31 cellular contexts compared by ENCODE assay signal in the genomic region with DNA sequence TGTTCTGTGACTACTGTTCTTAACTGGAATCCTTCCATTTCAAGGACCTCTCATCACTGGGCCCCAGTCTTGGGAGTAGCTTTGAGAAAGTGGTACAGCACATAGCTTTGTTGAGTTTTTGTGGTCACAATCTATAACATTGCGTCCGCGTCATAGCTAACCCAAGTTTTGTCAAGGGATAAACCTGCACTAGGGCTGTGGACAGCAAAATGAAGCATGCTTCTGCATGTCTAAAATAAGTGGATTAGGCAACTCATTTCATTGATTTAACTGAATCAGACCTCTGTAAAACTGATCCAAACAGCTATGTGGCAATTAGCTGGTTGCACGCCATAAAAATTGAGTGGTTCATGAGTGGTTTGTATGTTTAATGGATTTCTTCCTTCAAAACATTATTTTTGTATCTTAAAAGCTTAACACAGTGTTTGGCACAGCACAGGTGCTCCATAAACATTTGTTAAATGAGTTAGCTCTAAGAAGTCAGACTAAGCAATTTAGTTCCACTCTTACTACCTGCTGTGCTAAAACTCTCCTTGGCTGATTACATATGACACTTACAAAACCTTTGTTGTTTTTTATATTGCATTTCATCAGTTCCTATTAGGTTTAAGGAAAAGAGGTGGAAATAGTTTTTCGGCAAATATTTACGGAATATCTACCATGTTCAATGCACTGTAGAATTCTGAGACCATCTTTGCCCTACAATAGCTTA.
DNase-seq lines count a peak whose midpoint lies in the region; ATAC-seq, FAIRE-seq and TF ChIP-seq lines count a peak whose summit lies in the region.
"Had no signal": no experiment of that assay in that cellular context is flagged by ENCODE, and none has a peak within 500 bp of the region (broad histone marks: within the 10 kb centered on the region; RNA-seq: fewer than 3 reads in every experiment).

No MANE protein-coding gene starts in this region.

- H3K79me2 ChIP-seq in HepG2 (ENCODE audit: insufficient read depth, low read length), result no peaks in the 10 kb centered on the region

- H4K20me1 ChIP-seq in HepG2 (ENCODE audit: insufficient read depth, low read length), result no peaks in the 10 kb centered on the region
- H4K20me1 ChIP-seq: BLaER1 had no signal

- no peak for TF ChIP-seq CTCF in liver (IDR thresholded peaks at IDR 0.05; ENCODE audit: low read depth, low read length, missing input control)
- TF ChIP-seq CTCF in HepG2 (CRISPR knock-in tag; IDR thresholded peaks at IDR 0.05), result no peak
- no peak for TF ChIP-seq CTCF in RWPE2 (IDR thresholded peaks at IDR 0.05; ENCODE audit: poor library complexity, severe bottlenecking)
- no peak for TF ChIP-seq CTCF in progenitor cell of endocrine pancreas (IDR thresholded peaks at IDR 0.05; ENCODE audit: unreplicated experiment)

- H3K27ac ChIP-seq in liver (ENCODE audit: low read depth in 1 of 2, low read length in 2 of 2) (peak overlapping the region; percentile 33 to 51), HepG2 (ENCODE audit: extremely low read length, insufficient read depth, low read length) (no peak overlapping the region), RWPE2 (ENCODE audit: poor library complexity, severe bottlenecking) (peak overlapping the region; percentile 26)
- H3K27ac ChIP-seq: A549, BLaER1, body of pancreas, colonic mucosa, esophagus squamous epithelium, neutrophil, PC-9, SJCRH30 had no signal

- CTCF ChIA-PET in HepG2 (lab: Yijun Ruan, JAX; ENCODE audit: low intra/inter-chr PET ratio, low total read pairs), result no interaction called here

- ATAC-seq in HepG2 (no peak), RWPE2 (ENCODE audit: low read depth) (peak; percentile 91)
- ATAC-seq: A549; activated CD4-positive, CD25-positive, alpha-beta regulatory T cell treated with anti-CD3 and anti-CD28 coated beads, Interleukin-2, amount 50 U/mL, for 24 hours; activated naive CD8-positive, alpha-beta T cell treated with anti-CD3 and anti-CD28 coated beads, Interleukin-2, amount 50 U/mL, for 24 hours; body of pancreas; effector memory CD8-positive, alpha-beta T cell; T-cell had no signal

- H3K4me1 ChIP-seq in liver (ENCODE audit: control insufficient read depth in 4 of 4, insufficient read depth in 4 of 4, low read length in 3 of 4), result peaks cover 3 to 19% (median 15%) of the 10 kb centered on the region in 4 donors
- H3K4me1 ChIP-seq in HepG2 (ENCODE audit: insufficient read depth, low read length), result no peaks in the 10 kb centered on the region
- peaks cover 11% of the 10 kb centered on the region for H3K4me1 ChIP-seq in RWPE2 (ENCODE audit: insufficient read depth, poor library complexity, severe bottlenecking)
- H3K4me1 ChIP-seq: A549, BLaER1, body of pancreas, colonic mucosa, SJCRH30 had no signal

- no peak overlapping the region for H3K4me3 ChIP-seq in liver (ENCODE audit: low read depth in 1 of 3, low read length in 3 of 3)
- no peak overlapping the region for H3K4me3 ChIP-seq in HepG2 (replicated peaks in 1 of 3; ENCODE audit: insufficient read depth in 1 of 3, low read depth in 2 of 3, low read length in 3 of 3)
- no peak overlapping the region for H3K4me3 ChIP-seq in RWPE2 (ENCODE audit: severe bottlenecking)
- H3K4me3 ChIP-seq: A549, BLaER1, body of pancreas, colonic mucosa, esophagus squamous epithelium, PC-9, SJCRH30 had no signal

- no peak overlapping the region for H3K4me3 Mint-ChIP-seq in progenitor cell of endocrine pancreas (ENCODE audit: low read depth)
- H3K4me3 Mint-ChIP-seq: activated naive CD8-positive, alpha-beta T cell treated with anti-CD3 and anti-CD28 coated beads, Interleukin-2, amount 50 U/mL, for 24 hours; activated T-cell treated with anti-CD3 and anti-CD28 coated beads, Interleukin-2, amount 50 U/mL, for 24 hours; effector memory CD8-positive, alpha-beta T cell; T-cell had no signal

- no peak overlapping the region for H3K27ac Mint-ChIP-seq in progenitor cell of endocrine pancreas
- H3K27ac Mint-ChIP-seq: activated naive CD8-positive, alpha-beta T cell treated with anti-CD3 and anti-CD28 coated beads, Interleukin-2, amount 50 U/mL, for 24 hours; activated T-cell treated with anti-CD3 and anti-CD28 coated beads, Interleukin-2, amount 50 U/mL, for 24 hours; effector memory CD8-positive, alpha-beta T cell; T-cell had no signal

- peaks cover 3% of the 10 kb centered on the region for H3K9me3 Mint-ChIP-seq in progenitor cell of endocrine pancreas (ENCODE audit: low read depth)
- H3K9me3 Mint-ChIP-seq: activated naive CD8-positive, alpha-beta T cell treated with anti-CD3 and anti-CD28 coated beads, Interleukin-2, amount 50 U/mL, for 24 hours; activated T-cell treated with anti-CD3 and anti-CD28 coated beads, Interleukin-2, amount 50 U/mL, for 24 hours had no signal

- in situ Hi-C loops in HepG2 (cut with HindIII; ENCODE audit: extremely low pct_ligation_motif_present, low pct_unique_long_range_greater_than_20kb), result no loop called here

- H3K36me3 Mint-ChIP-seq in progenitor cell of endocrine pancreas (ENCODE audit: insufficient read depth), result no peaks in the 10 kb centered on the region
- H3K36me3 Mint-ChIP-seq: T-cell had no signal

- TF ChIP-seq RAD21 in liver (IDR thresholded peaks at IDR 0.05), result peak; percentile 21 to 44
- TF ChIP-seq RAD21 in HepG2 (CRISPR knock-in tag; IDR thresholded peaks at IDR 0.05), result no peak

- H3K9ac ChIP-seq in liver (ENCODE audit: low read depth in 1 of 2, low read length in 2 of 2) (no peak overlapping the region), HepG2 (ENCODE audit: insufficient read depth, low read depth, low read length) (no peak overlapping the region)
- H3K9ac ChIP-seq: BLaER1 had no signal

- H3K4me2 ChIP-seq in HepG2 (ENCODE audit: low read depth, low read length), result no peak overlapping the region
- H3K4me2 ChIP-seq: A549, BLaER1, PC-9 had no signal

- H3K9me3 ChIP-seq in liver (ENCODE audit: control insufficient read depth in 4 of 4, low read length in 3 of 4), result no peaks in the 10 kb centered on the region
- H3K9me3 ChIP-seq in HepG2 (ENCODE audit: low read length), result no peaks in the 10 kb centered on the region
- no peaks in the 10 kb centered on the region for H3K9me3 ChIP-seq in RWPE2 (ENCODE audit: severe bottlenecking)
- H3K9me3 ChIP-seq: A549, BLaER1, body of pancreas, colonic mucosa, esophagus squamous epithelium, neutrophil, SJCRH30 had no signal

- H3K27me3 ChIP-seq in liver (ENCODE audit: control insufficient read depth in 4 of 4, insufficient read depth in 4 of 4, low read length in 3 of 4), result no peaks in the 10 kb centered on the region
- H3K27me3 ChIP-seq in HepG2 (ENCODE audit: control insufficient read depth in 1 of 2, insufficient read depth in 2 of 2, low read length in 2 of 2), result no peaks in the 10 kb centered on the region
- H3K27me3 ChIP-seq in RWPE2 (ENCODE audit: insufficient read depth, poor library complexity, severe bottlenecking), result no peaks in the 10 kb centered on the region
- H3K27me3 ChIP-seq: BLaER1, body of pancreas, esophagus squamous epithelium, neutrophil, SJCRH30 had no signal

- no peak for FAIRE-seq in HepG2 (lab: Jason Lieb, UNC)
- FAIRE-seq: A549, small intestine, TTC549 had no signal

- no TSS peak for BruUV-seq in HepG2 (replicated peaks; lab: Mats Ljungman, UMichigan)

- H3K36me3 ChIP-seq in liver (ENCODE audit: control insufficient read depth in 4 of 4, insufficient read depth in 3 of 4, low read depth in 1 of 4, low read length in 3 of 4) (no peaks in the 10 kb centered on the region), HepG2 (replicated peaks in 1 of 2; ENCODE audit: control insufficient read depth in 1 of 2, insufficient read depth in 2 of 2, low read length in 2 of 2) (no peaks in the 10 kb centered on the region), RWPE2 (ENCODE audit: low read depth) (no peaks in the 10 kb centered on the region)
- H3K36me3 ChIP-seq: BLaER1, colonic mucosa, esophagus squamous epithelium, neutrophil, SJCRH30 had no signal

- no peak for DNase-seq in HepG2 (ENCODE audit: low spot score)
- no peak for DNase-seq in RWPE2 (ENCODE audit: low spot score)
- peak; percentile 98 for DNase-seq in fibroblast of peridontal ligament (ENCODE audit: extremely low read depth)
- no peak for DNase-seq in central memory CD4-positive, alpha-beta T cell
- DNase-seq in progenitor cell of endocrine pancreas (ENCODE audit: low spot score, unreplicated experiment), result no peak
- DNase-seq in RPMI8226, result no peak
- no peak for DNase-seq in A172 (ENCODE audit: low spot score)
- DNase-seq: activated gamma-delta T cell treated with Interleukin-2 at 50 U/mL for 16 hours; activated naive CD8-positive, alpha-beta T cell treated with anti-CD3 and anti-CD28 coated beads, Interleukin-2, amount 50 U/mL, for 24 hours; activated T-cell treated with anti-CD3 and anti-CD28 coated beads, Interleukin-2, amount 50 U/mL, for 24 hours; body of pancreas; colonic mucosa; DMS53; effector memory CD8-positive, alpha-beta T cell; esophagus squamous epithelium; GDM1; NCI-H1694 treated with DMSO at 0.1 percent for 48 hours; NCI-H226; NCI-H82; PC-9; SJCRH30; small intestine; stimulated activated CD4-positive, alpha-beta T cell treated with anti-CD3 and anti-CD28 coated beads, Interleukin-2, amount 100 ng/mL, for 24 hours; substantia nigra; T-cell had no signal

- TF ChIP-seq EP300 in HepG2 (IDR thresholded peaks at IDR 0.05; ENCODE audit: low read depth in 2 of 2, low read length in 2 of 2) (no peak), HepG2 (CRISPR knock-in tag; IDR thresholded peaks at IDR 0.05; ENCODE audit: borderline replicate concordance) (no peak)

- intact Hi-C loops in HepG2 (cut with micrococcal nuclease; ENCODE audit: unreplicated experiment), result no loop called here

- POLR2A ChIA-PET in HepG2 (lab: Yijun Ruan, JAX), result no interaction called here

- 37% methylated on average over 6 of the region's 6 CpGs for WGBS in liver
- 76% methylated on average over 6 of the region's 6 CpGs for WGBS in HepG2 (ENCODE audit: low lambda C conversion rate)

- H3K27me3 Mint-ChIP-seq in progenitor cell of endocrine pancreas, result no peaks in the 10 kb centered on the region

- no peaks in the 10 kb centered on the region for H3K4me1 Mint-ChIP-seq in progenitor cell of endocrine pancreas (ENCODE audit: low read depth)
- H3K4me1 Mint-ChIP-seq: activated naive CD8-positive, alpha-beta T cell treated with anti-CD3 and anti-CD28 coated beads, Interleukin-2, amount 50 U/mL, for 24 hours; T-cell had no signal

- no peak overlapping the region for H2AFZ ChIP-seq in HepG2 (ENCODE audit: low read length)
- H2AFZ ChIP-seq: PC-9 had no signal

- TF ChIP-seq POLR2A in HepG2 (IDR thresholded peaks at IDR 0.05; ENCODE audit: insufficient read depth in 1 of 2, low read depth in 2 of 2, low read length in 2 of 2), result no peak

TF ChIP-seq in liver, 16 proteins besides CTCF, POLR2A, EP300 and RAD21 (continues in another document):
- TF ChIP-seq YY1 (IDR thresholded peaks at IDR 0.05) (peak; percentile 60), RXRA (IDR thresholded peaks at IDR 0.05) (peak; percentile 50 to 54), FOXA1 (IDR thresholded peaks at IDR 0.05) (no peak), JUND (IDR thresholded peaks at IDR 0.05) (no peak), NR2F2 (IDR thresholded peaks at IDR 0.05) (no peak), TAF1 (conservative IDR thresholded peaks at IDR 0.05) (no peak)

TF ChIP-seq in HepG2, 621 proteins besides CTCF, POLR2A, EP300 and RAD21 (continues in another document):
- TF ChIP-seq SOX5 (CRISPR knock-in tag; IDR thresholded peaks at IDR 0.05; ENCODE audit: borderline replicate concordance) (no peak), NAIF1 (CRISPR knock-in tag; IDR thresholded peaks at IDR 0.05; ENCODE audit: borderline replicate concordance) (no peak), RBFOX2 (IDR thresholded peaks at IDR 0.05; ENCODE audit: low read depth, low read length) (no peak)
